ENCODE assay signal across 9 cellular contexts in the genomic region with DNA sequence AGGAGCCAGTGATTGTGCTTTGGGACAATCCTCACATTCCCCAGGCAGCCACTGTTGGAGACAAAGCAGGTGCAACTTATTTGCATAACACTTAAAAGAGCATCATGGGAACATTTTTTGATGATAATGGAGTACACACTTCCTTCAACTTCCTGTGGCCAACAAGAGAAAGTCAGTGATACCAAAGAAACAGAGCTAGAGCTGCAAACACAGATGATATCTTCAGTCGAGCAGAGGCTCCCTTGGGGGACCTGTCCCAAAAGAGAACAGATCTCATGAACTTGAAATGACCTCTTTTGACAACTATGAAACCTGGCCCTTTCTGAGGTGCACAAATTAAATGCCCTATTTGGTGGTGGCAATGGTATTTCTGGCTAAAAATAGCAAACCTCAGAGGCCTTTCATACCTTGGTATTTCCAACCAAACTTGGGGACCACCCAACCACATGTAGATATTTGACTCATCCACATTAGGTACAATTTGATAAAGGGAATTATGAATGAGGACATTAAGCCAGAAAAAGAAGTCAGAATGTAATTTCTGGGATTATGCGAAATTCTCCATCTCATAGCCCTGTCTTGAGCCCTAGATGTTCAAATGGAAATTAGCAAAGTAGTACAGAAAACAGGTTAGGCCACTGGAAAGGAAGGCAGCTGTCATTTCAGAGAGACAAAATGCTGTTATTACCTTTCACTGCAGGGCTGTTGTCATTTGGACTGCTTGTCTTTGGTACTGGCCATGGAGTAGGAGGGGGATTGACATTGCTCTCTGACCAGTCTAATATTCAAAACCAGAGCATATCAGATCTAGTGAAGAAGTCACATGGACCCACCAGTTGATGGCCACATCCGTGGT.
DNase-seq lines count a peak whose midpoint lies in the region; ATAC-seq and TF ChIP-seq lines count a peak whose summit lies in the region.
"Had no signal": no experiment of that assay in that cellular context is flagged by ENCODE, and none has a peak within 500 bp of the region (broad histone marks: within the 10 kb centered on the region; RNA-seq: fewer than 3 reads in every experiment).

No MANE protein-coding gene starts in this region.

- H3K27ac ChIP-seq in stomach = no peak overlapping the region
- no peak overlapping the region for H3K27ac ChIP-seq in heart right ventricle
- no peak overlapping the region for H3K27ac ChIP-seq in left ventricle myocardium inferior (replicated peaks)
- H3K27ac ChIP-seq: HL-60 had no signal

- H3K9me2 ChIP-seq in Loucy (replicated peaks; ENCODE audit: low read depth, low read length) = no peaks in the 10 kb centered on the region

- peaks cover 11% of the 10 kb centered on the region for H3K36me3 Mint-ChIP-seq in activated naive CD4-positive, alpha-beta T cell treated with anti-CD3 and anti-CD28 coated beads, Interleukin-2, amount 10 ng/mL, durations not matched to agents 7 days and 5 days

- peak overlapping the region; percentile 35 for H3K27ac Mint-ChIP-seq in activated naive CD4-positive, alpha-beta T cell treated with anti-CD3 and anti-CD28 coated beads, Interleukin-2, amount 10 ng/mL, durations not matched to agents 7 days and 5 days

- no peaks in the 10 kb centered on the region for H4K20me1 ChIP-seq in Loucy (ENCODE audit: insufficient read depth, low read length, poor library complexity, severe bottlenecking)

- H2AFZ ChIP-seq in Loucy (ENCODE audit: low read length) = no peak overlapping the region

- H3K4me3 ChIP-seq in Loucy (ENCODE audit: low read length, poor library complexity, severe bottlenecking) (peak overlapping the region; percentile 36), stomach (no peak overlapping the region), heart right ventricle (no peak overlapping the region), left ventricle myocardium inferior (no peak overlapping the region)

- TF ChIP-seq EP300 in stomach (IDR thresholded peaks at IDR 0.05) = no peak

- no peak overlapping the region for H3K4me3 Mint-ChIP-seq in activated naive CD4-positive, alpha-beta T cell treated with anti-CD3 and anti-CD28 coated beads, Interleukin-2, amount 10 ng/mL, durations not matched to agents 7 days and 5 days

- peaks cover 26% of the 10 kb centered on the region for H3K4me1 Mint-ChIP-seq in activated naive CD4-positive, alpha-beta T cell treated with anti-CD3 and anti-CD28 coated beads, Interleukin-2, amount 10 ng/mL, durations not matched to agents 7 days and 5 days

- no peaks in the 10 kb centered on the region for H3K27me3 ChIP-seq in Loucy (ENCODE audit: insufficient read depth, low read length, poor library complexity, severe bottlenecking)
- H3K27me3 ChIP-seq in stomach = no peaks in the 10 kb centered on the region
- no peaks in the 10 kb centered on the region for H3K27me3 ChIP-seq in heart right ventricle
- no peaks in the 10 kb centered on the region for H3K27me3 ChIP-seq in left ventricle myocardium inferior (ENCODE audit: low read depth)

- WGBS in stomach, 5 donors = 76 to 88% (median 81%) methylated on average over 3 of the region's 3 CpGs
- 68 to 71% methylated on average over 3 of the region's 3 CpGs for WGBS in heart right ventricle, 2 donors

- no peak for TF ChIP-seq CTCF in Loucy (conservative IDR thresholded peaks at IDR 0.05; ENCODE audit: low read length)
- TF ChIP-seq CTCF in stomach (IDR thresholded peaks at IDR 0.05) = no peak
- no peak for TF ChIP-seq CTCF in heart right ventricle (IDR thresholded peaks at IDR 0.05)
- TF ChIP-seq CTCF in left ventricle myocardium inferior (IDR thresholded peaks at IDR 0.05; ENCODE audit: borderline replicate concordance) = no peak

- no peak for TF ChIP-seq POLR2A in stomach (IDR thresholded peaks at IDR 0.05)

- ATAC-seq in HG02759 (IDR thresholded peaks at IDR 0.05; ENCODE audit: unreplicated experiment) (peak; percentile 93), heart right ventricle (no peak)

- H3K4me1 ChIP-seq in Loucy (ENCODE audit: insufficient read depth, low read length, poor library complexity, severe bottlenecking) = peaks cover 68% of the 10 kb centered on the region
- no peaks in the 10 kb centered on the region for H3K4me1 ChIP-seq in stomach
- peaks cover 0 to 4% (median 0%) of the 10 kb centered on the region in 9 donors for H3K4me1 ChIP-seq in heart right ventricle
- H3K4me1 ChIP-seq in left ventricle myocardium inferior = no peaks in the 10 kb centered on the region

- H3K79me2 ChIP-seq in Loucy (ENCODE audit: insufficient read depth, low read length) = no peaks in the 10 kb centered on the region

- CTCF ChIA-PET in activated naive CD4-positive, alpha-beta T cell treated with anti-CD3 and anti-CD28 coated beads, Interleukin-2, amount 10 ng/mL, durations not matched to agents 7 days and 5 days (lab: Charles Lee) = interaction anchor here (0.8 to 1.7 kb wide), 2 partner anchors 43 to 80 kb away, joined by 3 to 4 read pairs; no protein-coding TSS in a partner anchor

- H3K36me3 ChIP-seq in Loucy (ENCODE audit: insufficient read depth, low read length) (no peaks in the 10 kb centered on the region), stomach (peaks cover 0 to 37% (median 22%) of the 10 kb centered on the region in 4 donors), heart right ventricle (peaks cover 0 to 38% (median 5%) of the 10 kb centered on the region in 9 donors), left ventricle myocardium inferior (peaks cover 26% of the 10 kb centered on the region)

- intact Hi-C loops in stomach (cut with DNase I; ENCODE audit: low total_unique reads) = no loop called here
- intact Hi-C loops in heart right ventricle (cut with DNase I) = no loop called here
- intact Hi-C loops in left ventricle myocardium inferior (cut with micrococcal nuclease) = no loop called here

- H3K27me3 Mint-ChIP-seq in activated naive CD4-positive, alpha-beta T cell treated with anti-CD3 and anti-CD28 coated beads, Interleukin-2, amount 10 ng/mL, durations not matched to agents 7 days and 5 days = no peaks in the 10 kb centered on the region

- DNase-seq in activated naive CD4-positive, alpha-beta T cell treated with anti-CD3 and anti-CD28 coated beads, Interleukin-2, amount 10 ng/mL, durations not matched to agents 7 days and 5 days = no peak
- no peak for DNase-seq in activated naive CD4-positive, alpha-beta T cell (lab: John Stamatoyannopoulos, UW)
- DNase-seq in SIG-M5 treated with dmso at 0.1 percent for 504 hours (lab: John Stamatoyannopoulos, UW; ENCODE audit: unreplicated experiment) (no peak), stomach (no peak), heart right ventricle (no peak), left ventricle myocardium inferior (no peak)

- H3F3A ChIP-seq in Loucy (ENCODE audit: low read depth) = peaks cover 10% of the 10 kb centered on the region

- H3K9me3 ChIP-seq in Loucy (ENCODE audit: insufficient read depth, low read depth, low read length) = peaks cover 5% of the 10 kb centered on the region; the same call in 1 of the 2 replicates
- no peaks in the 10 kb centered on the region for H3K9me3 ChIP-seq in stomach
- no peaks in the 10 kb centered on the region for H3K9me3 ChIP-seq in heart right ventricle
- H3K9me3 ChIP-seq in left ventricle myocardium inferior (replicated peaks) = no peaks in the 10 kb centered on the region

- H3K9ac ChIP-seq in Loucy (ENCODE audit: low read depth, low read length, poor library complexity, severe bottlenecking) = peak overlapping the region; percentile 29

- H3K4me2 ChIP-seq in Loucy (ENCODE audit: low read depth, low read length, poor library complexity, severe bottlenecking) = peak overlapping the region; percentile 67

- H3K9me3 Mint-ChIP-seq in activated naive CD4-positive, alpha-beta T cell treated with anti-CD3 and anti-CD28 coated beads, Interleukin-2, amount 10 ng/mL, durations not matched to agents 7 days and 5 days = peaks cover 2% of the 10 kb centered on the region
